Comparison of ENCODE assay signal across 9 cellular contexts in the genomic region with DNA sequence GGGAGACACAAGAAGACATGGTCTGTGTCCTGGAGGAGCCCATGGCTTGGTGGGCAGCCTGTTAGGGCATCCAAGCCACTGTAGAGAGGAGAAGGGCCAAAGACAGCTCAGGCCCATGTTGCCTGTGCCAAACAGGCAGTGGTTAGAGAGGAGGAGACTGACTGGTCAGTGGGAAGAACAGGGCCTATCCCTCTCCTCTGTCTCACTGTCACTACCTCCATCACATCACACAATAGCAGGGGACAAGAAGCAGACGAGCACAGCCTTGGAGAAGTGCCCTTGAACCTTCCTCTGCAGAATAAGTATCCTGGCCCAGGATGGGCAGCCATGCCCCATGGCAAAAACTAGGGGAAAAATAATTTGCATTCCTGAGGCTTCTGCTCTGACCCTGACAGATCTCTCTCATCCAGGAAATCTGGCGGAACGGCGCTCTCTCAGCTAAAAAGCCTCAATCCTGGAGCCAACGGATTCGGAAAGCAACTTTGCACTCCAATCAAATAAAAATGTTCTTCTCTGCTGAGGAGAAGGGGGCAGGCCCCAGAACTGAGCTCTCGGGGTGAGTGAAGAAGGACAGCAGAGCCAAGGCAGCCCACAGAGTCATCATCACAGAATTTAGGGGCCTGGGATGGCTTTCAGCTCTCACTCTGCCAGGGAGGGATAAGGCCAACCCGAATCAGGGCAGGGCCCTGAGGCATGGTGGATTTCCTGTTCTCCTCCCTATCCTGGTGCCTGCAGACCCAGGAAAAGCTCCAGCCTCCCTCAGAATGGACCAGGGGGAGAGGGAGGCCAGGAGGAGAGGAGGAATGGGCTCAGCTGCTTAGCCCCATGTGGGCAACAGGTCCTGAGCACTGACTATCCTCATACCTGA. TPM values are rescaled to one million over a fixed set of nuclear protein-coding genes. Genes with fewer than 3 reads are reported as not detected.
A peak's percentile ranks its signal among the peaks of the same experiment; 100 is the strongest.
DNase-seq lines count a peak whose midpoint lies in the region; ATAC-seq and TF ChIP-seq lines count a peak whose summit lies in the region.
"Had no signal": no experiment of that assay in that cellular context is flagged by ENCODE, and none has a peak within 500 bp of the region (broad histone marks: within the 10 kb centered on the region; RNA-seq: fewer than 3 reads in every experiment).

No MANE protein-coding gene starts in this region.

- H3K4me1 ChIP-seq in Loucy (ENCODE audit: insufficient read depth, low read length, poor library complexity, severe bottlenecking) (peaks cover 62% of the 10 kb centered on the region), endodermal cell (ENCODE audit: control insufficient read depth, insufficient read depth, low read length) (peaks cover 10% of the 10 kb centered on the region)

- no peak for TF ChIP-seq CTCF in AG09309 (IDR thresholded peaks at IDR 0.05; ENCODE audit: control insufficient read depth, insufficient read depth, low read depth, low read length, missing control alignments)
- TF ChIP-seq CTCF in Loucy (conservative IDR thresholded peaks at IDR 0.05; ENCODE audit: low read length), result no peak
- no peak for TF ChIP-seq CTCF in endodermal cell (conservative IDR thresholded peaks at IDR 0.05)
- TF ChIP-seq CTCF in neural cell (IDR thresholded peaks at IDR 0.05; ENCODE audit: poor library complexity, severe bottlenecking), result no peak

- no peaks in the 10 kb centered on the region for H3K9me2 ChIP-seq in Loucy (replicated peaks; ENCODE audit: low read depth, low read length)
- no peaks in the 10 kb centered on the region for H3K9me2 ChIP-seq in neural cell (ENCODE audit: insufficient read depth, low read length)

- H3K9ac ChIP-seq in Loucy (ENCODE audit: low read depth, low read length, poor library complexity, severe bottlenecking), result peak overlapping the region; percentile 80
- no peak overlapping the region for H3K9ac ChIP-seq in endodermal cell (ENCODE audit: extremely low read depth, low read length, poor library complexity, severe bottlenecking)
- peak overlapping the region; percentile 93 for H3K9ac ChIP-seq in neural cell (ENCODE audit: low read length)

- ATAC-seq in HG02970 (IDR thresholded peaks at IDR 0.05; ENCODE audit: low FRiP score, unreplicated experiment), result no peak

- peaks cover 28% of the 10 kb centered on the region for H4K20me1 ChIP-seq in Loucy (ENCODE audit: insufficient read depth, low read length, poor library complexity, severe bottlenecking)
- no peaks in the 10 kb centered on the region for H4K20me1 ChIP-seq in neural cell (ENCODE audit: insufficient read depth)

- no peak overlapping the region for H3K27ac ChIP-seq in endodermal cell (ENCODE audit: low read depth, low read length)
- H3K27ac ChIP-seq in neural cell (ENCODE audit: low read length), result peak overlapping the region; percentile 61

- H3K27ac Mint-ChIP-seq in endodermal cell, result no peak overlapping the region

- DNase-seq in AG09309 (ENCODE audit: low read depth), result no peak
- no peak for DNase-seq in endodermal cell
- DNase-seq in DMS79 (lab: John Stamatoyannopoulos, UW), result no peak
- DNase-seq in NCI-H446 treated with DMSO at 0.1 percent for 48 hours (lab: John Stamatoyannopoulos, UW), result no peak
- DNase-seq in Ammon's horn (ENCODE audit: low spot score), result no peak
- DNase-seq: T1000 had no signal

- peaks cover 30% of the 10 kb centered on the region for H3K27me3 Mint-ChIP-seq in endodermal cell (ENCODE audit: insufficient read depth)

- H2AFZ ChIP-seq in Loucy (ENCODE audit: low read length), result no peak overlapping the region
- no peak overlapping the region for H2AFZ ChIP-seq in neural cell (ENCODE audit: low read depth, low read length)

- no peaks in the 10 kb centered on the region for H3K9me3 Mint-ChIP-seq in endodermal cell

- H3K79me2 ChIP-seq in Loucy (ENCODE audit: insufficient read depth, low read length) (peaks cover 73% of the 10 kb centered on the region), neural cell (replicated peaks; ENCODE audit: insufficient read depth, low read length) (peaks cover 65% of the 10 kb centered on the region)

- H3K27me3 ChIP-seq in Loucy (ENCODE audit: insufficient read depth, low read length, poor library complexity, severe bottlenecking) (no peaks in the 10 kb centered on the region), endodermal cell (ENCODE audit: control insufficient read depth, insufficient read depth, low read length, poor library complexity, severe bottlenecking) (peaks cover 25% of the 10 kb centered on the region), neural cell (ENCODE audit: insufficient read depth, low read depth, low read length) (no peaks in the 10 kb centered on the region)

- H3K4me3 Mint-ChIP-seq in endodermal cell, result peak overlapping the region; percentile 92

- H3K36me3 ChIP-seq in Loucy (ENCODE audit: insufficient read depth, low read length) (no peaks in the 10 kb centered on the region), endodermal cell (ENCODE audit: control insufficient read depth, insufficient read depth, low read length) (no peaks in the 10 kb centered on the region), neural cell (ENCODE audit: insufficient read depth, low read length) (no peaks in the 10 kb centered on the region)

- peaks cover 7% of the 10 kb centered on the region for H3K36me3 Mint-ChIP-seq in endodermal cell (ENCODE audit: low read depth)

- H3F3A ChIP-seq in Loucy (ENCODE audit: low read depth) (no peaks in the 10 kb centered on the region), neural cell (ENCODE audit: insufficient read depth, low read length, poor library complexity, severe bottlenecking) (no peaks in the 10 kb centered on the region)

- H3K9me3 ChIP-seq in Loucy (ENCODE audit: insufficient read depth, low read depth, low read length) (no peaks in the 10 kb centered on the region), endodermal cell (ENCODE audit: control insufficient read depth, low read length) (no peaks in the 10 kb centered on the region), neural cell (ENCODE audit: low read length) (no peaks in the 10 kb centered on the region)

- TF ChIP-seq EP300 in neural cell (conservative IDR thresholded peaks at IDR 0.05; ENCODE audit: poor library complexity, severe bottlenecking), result no peak

- H3K4me1 Mint-ChIP-seq in endodermal cell, result peaks cover 45% of the 10 kb centered on the region

- H3K4me2 ChIP-seq in Loucy (ENCODE audit: low read depth, low read length, poor library complexity, severe bottlenecking) (peak overlapping the region; percentile 99), neural cell (ENCODE audit: low read length) (peak overlapping the region; percentile 78)

- WGBS in endodermal cell (ENCODE audit: insufficient coverage in 1 of 2, insufficient read length in 1 of 2), 2 experiments, result 85 to 100% methylated on average over 2 to 8 of the region's 8 CpGs

- no peak for TF ChIP-seq RAD21 in neural cell (conservative IDR thresholded peaks at IDR 0.05)

- H3K4me3 ChIP-seq in AG09309 (ENCODE audit: control insufficient read depth, low read depth, low read length) (peak overlapping the region; percentile 2; the same call in 1 of the 2 replicates), Loucy (ENCODE audit: low read length, poor library complexity, severe bottlenecking) (peak overlapping the region; percentile 88), endodermal cell (ENCODE audit: low read length) (peak overlapping the region; percentile 78), neural cell (ENCODE audit: low read length) (peak overlapping the region; percentile 90)

TF ChIP-seq in neural cell, 6 proteins besides CTCF, POLR2A, EP300 and RAD21:
- TF ChIP-seq SMC3 (conservative IDR thresholded peaks at IDR 0.05; ENCODE audit: poor library complexity), result no peak
- TF ChIP-seq, protein P1, sequence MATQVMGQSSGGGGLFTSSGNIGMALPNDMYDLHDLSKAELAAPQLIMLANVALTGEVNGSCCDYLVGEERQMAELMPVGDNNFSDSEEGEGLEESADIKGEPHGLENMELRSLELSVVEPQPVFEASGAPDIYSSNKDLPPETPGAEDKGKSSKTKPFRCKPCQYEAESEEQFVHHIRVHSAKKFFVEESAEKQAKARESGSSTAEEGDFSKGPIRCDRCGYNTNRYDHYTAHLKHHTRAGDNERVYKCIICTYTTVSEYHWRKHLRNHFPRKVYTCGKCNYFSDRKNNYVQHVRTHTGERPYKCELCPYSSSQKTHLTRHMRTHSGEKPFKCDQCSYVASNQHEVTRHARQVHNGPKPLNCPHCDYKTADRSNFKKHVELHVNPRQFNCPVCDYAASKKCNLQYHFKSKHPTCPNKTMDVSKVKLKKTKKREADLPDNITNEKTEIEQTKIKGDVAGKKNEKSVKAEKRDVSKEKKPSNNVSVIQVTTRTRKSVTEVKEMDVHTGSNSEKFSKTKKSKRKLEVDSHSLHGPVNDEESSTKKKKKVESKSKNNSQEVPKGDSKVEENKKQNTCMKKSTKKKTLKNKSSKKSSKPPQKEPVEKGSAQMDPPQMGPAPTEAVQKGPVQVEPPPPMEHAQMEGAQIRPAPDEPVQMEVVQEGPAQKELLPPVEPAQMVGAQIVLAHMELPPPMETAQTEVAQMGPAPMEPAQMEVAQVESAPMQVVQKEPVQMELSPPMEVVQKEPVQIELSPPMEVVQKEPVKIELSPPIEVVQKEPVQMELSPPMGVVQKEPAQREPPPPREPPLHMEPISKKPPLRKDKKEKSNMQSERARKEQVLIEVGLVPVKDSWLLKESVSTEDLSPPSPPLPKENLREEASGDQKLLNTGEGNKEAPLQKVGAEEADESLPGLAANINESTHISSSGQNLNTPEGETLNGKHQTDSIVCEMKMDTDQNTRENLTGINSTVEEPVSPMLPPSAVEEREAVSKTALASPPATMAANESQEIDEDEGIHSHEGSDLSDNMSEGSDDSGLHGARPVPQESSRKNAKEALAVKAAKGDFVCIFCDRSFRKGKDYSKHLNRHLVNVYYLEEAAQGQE (IDR thresholded peaks at IDR 0.05; ENCODE audit: borderline replicate concordance), result peak; percentile 2

RNA-seq across cellular contexts. Expression of a gene that starts 1.6 kb away (rescaled TPM):
- 10 to 100 TPM; 42.0 to 53.8 TPM for total RNA-seq in endodermal cell
- polyA plus RNA-seq in endodermal cell (2013, experiment 1 of 2), result 45.2 TPM
- 43.5 TPM for polyA plus RNA-seq in endodermal cell (2013, experiment 2 of 2)
- 41.5 and 50.6 TPM in 2 replicates for polyA plus RNA-seq in neural cell
- 45.5 and 51.2 TPM in 2 replicates for polyA minus RNA-seq in neural cell

RNA-seq across cellular contexts. Expression of a gene that starts 56.3 kb away (rescaled TPM):
- total RNA-seq in endodermal cell, result 1 to 10 TPM; 1.2 to 1.9 TPM
- 0.43 TPM for polyA plus RNA-seq in endodermal cell (2013, experiment 1 of 2)
- polyA plus RNA-seq in endodermal cell (2013, experiment 2 of 2), result 0.29 TPM
- not detected in 2 replicates for polyA plus RNA-seq in neural cell
- polyA minus RNA-seq in neural cell, result not detected in 2 replicates

RNA-seq across cellular contexts. Expression of a gene that starts 56.5 kb away (rescaled TPM):
- under 1 TPM; 0.86 to 0.99 TPM for total RNA-seq in endodermal cell
- polyA plus RNA-seq in endodermal cell (2013, experiment 1 of 2), result 0.14 TPM
- polyA plus RNA-seq in endodermal cell (2013, experiment 2 of 2), result 0.91 TPM
- polyA plus RNA-seq in neural cell, result not detected in 2 replicates
- not detected in 2 replicates for polyA minus RNA-seq in neural cell

Comparison
In these comparisons a context has a peak if more than half of its experiments do, and no peak if none do; other contexts are left out.
1. H3K4me3 ChIP-seq: peak in every context shown above with its lines; median percentile 90 in neural cell; 88 in Loucy; 78 in endodermal cell; 2 in AG09309.